1 cellular context compared by ENCODE assay signal in the genomic region with DNA sequence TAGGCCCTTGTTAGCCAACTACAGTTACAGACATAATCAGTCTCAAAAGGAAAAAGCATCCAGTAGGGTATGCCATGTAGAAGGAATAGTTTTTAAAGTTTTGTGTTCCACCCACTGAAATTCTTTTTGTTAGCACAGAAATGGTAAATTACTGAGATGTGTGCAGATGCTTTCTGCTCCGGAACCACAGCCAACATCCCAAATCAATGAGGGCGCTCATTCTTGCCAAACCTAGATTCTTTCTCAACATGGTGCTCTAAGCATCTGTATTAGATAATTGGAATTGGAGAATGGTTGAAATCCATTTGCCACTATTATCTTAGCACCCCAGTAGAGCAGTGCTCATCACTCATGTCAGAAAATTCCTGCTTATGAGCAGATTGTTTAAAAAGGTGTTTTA.
TF ChIP-seq lines count a peak whose summit lies in the region.

No MANE protein-coding gene starts in this region.

TF ChIP-seq in HepG2, 621 proteins besides CTCF, POLR2A, EP300 and RAD21 (continued from another document):
- TF ChIP-seq ARID3A (IDR thresholded peaks at IDR 0.05; ENCODE audit: low read depth, low read length) (no peak), XBP1 (CRISPR knock-in tag; IDR thresholded peaks at IDR 0.05) (no peak), THYN1 (CRISPR knock-in tag; IDR thresholded peaks at IDR 0.05; ENCODE audit: borderline replicate concordance, low read depth) (no peak), ZNF432 (CRISPR knock-in tag; IDR thresholded peaks at IDR 0.05; ENCODE audit: borderline replicate concordance) (no peak), AGO2 (optimal IDR thresholded peaks at IDR 0.05; ENCODE audit: low read depth, low read length) (no peak), RXRB (CRISPR knock-in tag; IDR thresholded peaks at IDR 0.05; ENCODE audit: borderline replicate concordance) (no peak), ZNF3 (CRISPR knock-in tag; IDR thresholded peaks at IDR 0.05) (no peak)
TF ChIP-seq in HepG2: peak in this region for 0.
